9 cellular contexts compared by ENCODE assay signal in genomic region chr22:32050678-32051515, GRCh38. TPM values are rescaled to one million over a fixed set of nuclear protein-coding genes. Genes with fewer than 3 reads are reported as not detected.
DNase-seq lines count a peak whose midpoint lies in the region; ATAC-seq and TF ChIP-seq lines count a peak whose summit lies in the region.
"Had no signal": no experiment of that assay in that cellular context is flagged by ENCODE, and none has a peak within 500 bp of the region (broad histone marks: within the 10 kb centered on the region; RNA-seq: fewer than 3 reads in every experiment).

No MANE protein-coding gene starts in this region.

- no peak overlapping the region for H3K4me2 ChIP-seq in H9 (ENCODE audit: insufficient read depth, insufficient read length, low read length)

- H3K9me3 ChIP-seq in H9 (ENCODE audit: control insufficient read depth, low read depth, low read length) (no peaks in the 10 kb centered on the region), RWPE2 (ENCODE audit: severe bottlenecking) (no peaks in the 10 kb centered on the region)

- H3K4me1 Mint-ChIP-seq in H9 = peaks cover 11 to 16% of the 10 kb centered on the region in 2 experiments; a peak in 3 of 4 replicates
- H3K4me1 Mint-ChIP-seq in activated naive CD8-positive, alpha-beta T cell treated with anti-CD3 and anti-CD28 coated beads, Interleukin-2, amount 10 ng/mL, durations not matched to agents 7 days and 5 days = peaks cover 9% of the 10 kb centered on the region
- H3K4me1 Mint-ChIP-seq in stimulated activated effector memory CD8-positive, alpha-beta T cell treated with anti-CD3 and anti-CD28 coated beads, Interleukin-12 subunit alpha, Interleukin-12 subunit beta, amount 100 ng/mL, for 72 hours = peaks cover 13% of the 10 kb centered on the region

- no peak overlapping the region for H3K27ac Mint-ChIP-seq in H9
- H3K27ac Mint-ChIP-seq in activated naive CD8-positive, alpha-beta T cell treated with anti-CD3 and anti-CD28 coated beads, Interleukin-2, amount 10 ng/mL, durations not matched to agents 7 days and 5 days = peak overlapping the region; percentile 31
- peak overlapping the region; percentile 60 for H3K27ac Mint-ChIP-seq in stimulated activated effector memory CD8-positive, alpha-beta T cell treated with anti-CD3 and anti-CD28 coated beads, Interleukin-12 subunit alpha, Interleukin-12 subunit beta, amount 100 ng/mL, for 72 hours

- H3K79me1 ChIP-seq in H9 (ENCODE audit: insufficient read depth, low read depth, low read length, poor library complexity, severe bottlenecking) = no peaks in the 10 kb centered on the region

- H3K56ac ChIP-seq in H9 (ENCODE audit: insufficient read length, low read depth, low read length) = no peak overlapping the region

- H3K79me2 ChIP-seq in H9 (ENCODE audit: insufficient read depth, low read length) = no peaks in the 10 kb centered on the region

- no peak overlapping the region for H4K91ac ChIP-seq in H9 (ENCODE audit: insufficient read length, low read depth, low read length)

- DNase-seq in AG04449 (ENCODE audit: low read depth, low spot score) (peak; percentile 63), H9 (peak; percentile 50), RWPE2 (ENCODE audit: low spot score) (peak; percentile 88), kidney epithelial cell (ENCODE audit: low read depth) (peak; percentile 81), medulla oblongata (ENCODE audit: extremely low spot score) (no peak), foreskin melanocyte (no peak)
- peak; percentile 61 for DNase-seq in activated naive CD8-positive, alpha-beta T cell treated with anti-CD3 and anti-CD28 coated beads, Interleukin-2, amount 10 ng/mL, durations not matched to agents 7 days and 5 days
- peak; percentile 26 to 82 for DNase-seq in stimulated activated effector memory CD8-positive, alpha-beta T cell treated with anti-CD3 and anti-CD28 coated beads, Interleukin-12 subunit alpha, Interleukin-12 subunit beta, amount 100 ng/mL, for 72 hours (ENCODE audit: low spot score in 2 of 2)

- peak overlapping the region; percentile 15 for H2AFZ ChIP-seq in H9 (ENCODE audit: low read length)

- 0 out of 2 replicates have a peak overlapping the region, but pooled peaks have one; percentile 26 for H3K14ac ChIP-seq in H9 (ENCODE audit: insufficient read depth, low read length)

- H3K36me3 ChIP-seq in RWPE2 (ENCODE audit: low read depth) = no peaks in the 10 kb centered on the region
- H3K36me3 ChIP-seq in kidney epithelial cell (ENCODE audit: control insufficient read depth, insufficient read depth, low read length) = no peaks in the 10 kb centered on the region

- no peaks in the 10 kb centered on the region for H4K20me1 ChIP-seq in H9 (ENCODE audit: control insufficient read depth, insufficient read depth, insufficient read length)

- no CpG with 5 or more reads among the region's 5 CpGs for WGBS in H9 (ENCODE audit: extremely low coverage, insufficient read length, low lambda C conversion rate)

- H3K4me1 ChIP-seq in H9 (ENCODE audit: insufficient read depth, low read length) = no peaks in the 10 kb centered on the region
- peaks cover 12% of the 10 kb centered on the region for H3K4me1 ChIP-seq in RWPE2 (ENCODE audit: insufficient read depth, poor library complexity, severe bottlenecking)

- POLR2A ChIA-PET in AG04449 (lab: Yijun Ruan, JAX) = interaction anchor here (0.8 kb wide), 1 partner anchor 56 kb away, joined by 3 read pairs; no protein-coding TSS in a partner anchor
- POLR2A ChIA-PET in activated naive CD8-positive, alpha-beta T cell treated with anti-CD3 and anti-CD28 coated beads, Interleukin-2, amount 10 ng/mL, durations not matched to agents 7 days and 5 days (lab: Charles Lee) = no interaction called here

- TF ChIP-seq CTCF in AG04449 (IDR thresholded peaks at IDR 0.05; ENCODE audit: insufficient read depth, low read length, missing control alignments) (no peak), H9 (conservative IDR thresholded peaks at IDR 0.05) (no peak), RWPE2 (IDR thresholded peaks at IDR 0.05; ENCODE audit: poor library complexity, severe bottlenecking) (no peak), kidney epithelial cell (IDR thresholded peaks at IDR 0.05; ENCODE audit: insufficient read depth, low read length, poor library complexity, severe bottlenecking) (no peak)

- H2AK5ac ChIP-seq in H9 (ENCODE audit: insufficient read length, low read length) = no peak overlapping the region

- no peak overlapping the region for H2BK15ac ChIP-seq in H9 (ENCODE audit: low read depth, low read length)

- H3K18ac ChIP-seq in H9 (ENCODE audit: insufficient read length, low read depth, low read length) = no peak overlapping the region

- no peak overlapping the region for H2BK20ac ChIP-seq in H9 (ENCODE audit: low read depth, low read length, poor library complexity, severe bottlenecking)

- no peak overlapping the region for H3T11ph ChIP-seq in H9 (ENCODE audit: low read length)

- no peak overlapping the region for H2BK120ac ChIP-seq in H9 (ENCODE audit: low read depth, low read length, poor library complexity, severe bottlenecking)

- no peak overlapping the region for H4K5ac ChIP-seq in H9 (ENCODE audit: insufficient read length, low read depth, low read length)

- H3K4ac ChIP-seq in H9 (ENCODE audit: low read depth, low read length) = no peak overlapping the region

- CTCF ChIA-PET in AG04449 (lab: Yijun Ruan, JAX) = interaction anchor here (0.9 to 1.1 kb wide), 4 partner anchors 8 to 215 kb away, joined by 3 read pairs; no protein-coding TSS in a partner anchor

- no peak overlapping the region for H3K23ac ChIP-seq in H9 (ENCODE audit: insufficient read length, low read depth, low read length)

- H3K9me3 Mint-ChIP-seq in H9 = no peaks in the 10 kb centered on the region
- no peaks in the 10 kb centered on the region for H3K9me3 Mint-ChIP-seq in activated naive CD8-positive, alpha-beta T cell treated with anti-CD3 and anti-CD28 coated beads, Interleukin-2, amount 10 ng/mL, durations not matched to agents 7 days and 5 days
- H3K9me3 Mint-ChIP-seq in stimulated activated effector memory CD8-positive, alpha-beta T cell treated with anti-CD3 and anti-CD28 coated beads, Interleukin-12 subunit alpha, Interleukin-12 subunit beta, amount 100 ng/mL, for 72 hours = no peaks in the 10 kb centered on the region

- no peak overlapping the region for H3K9ac ChIP-seq in H9 (ENCODE audit: extremely low read depth, insufficient read length, low read length)

- peaks cover 70% of the 10 kb centered on the region for H3K27me3 Mint-ChIP-seq in H9 (ENCODE audit: low read depth)
- H3K27me3 Mint-ChIP-seq in activated naive CD8-positive, alpha-beta T cell treated with anti-CD3 and anti-CD28 coated beads, Interleukin-2, amount 10 ng/mL, durations not matched to agents 7 days and 5 days = peaks cover 55% of the 10 kb centered on the region

- H3K4me3 Mint-ChIP-seq in H9 = no peak overlapping the region
- peak overlapping the region; percentile 24 for H3K4me3 Mint-ChIP-seq in activated naive CD8-positive, alpha-beta T cell treated with anti-CD3 and anti-CD28 coated beads, Interleukin-2, amount 10 ng/mL, durations not matched to agents 7 days and 5 days
- H3K4me3 Mint-ChIP-seq in stimulated activated effector memory CD8-positive, alpha-beta T cell treated with anti-CD3 and anti-CD28 coated beads, Interleukin-12 subunit alpha, Interleukin-12 subunit beta, amount 100 ng/mL, for 72 hours = no peak overlapping the region

- H3K4me3 ChIP-seq in AG04449 (ENCODE audit: low read depth, low read length) = no peak overlapping the region
- H3K4me3 ChIP-seq in RWPE2 (ENCODE audit: severe bottlenecking) = no peak overlapping the region
- H3K4me3 ChIP-seq in kidney epithelial cell (ENCODE audit: low read depth, low read length) = no peak overlapping the region
- H3K4me3 ChIP-seq: dorsolateral prefrontal cortex had no signal

- H3K27ac ChIP-seq in H9 (ENCODE audit: insufficient read length, low read depth, low read length) (no peak overlapping the region), RWPE2 (ENCODE audit: poor library complexity, severe bottlenecking) (peak overlapping the region; percentile 57)
- H3K27ac ChIP-seq: dorsolateral prefrontal cortex had no signal

- peak; percentile 97 for ATAC-seq in RWPE2 (ENCODE audit: low read depth)
- ATAC-seq in activated naive CD8-positive, alpha-beta T cell treated with anti-CD3 and anti-CD28 coated beads, Interleukin-2, amount 10 ng/mL, durations not matched to agents 7 days and 5 days (ENCODE audit: low read depth) = peak; percentile 88
- peak; percentile 97 for ATAC-seq in stimulated activated effector memory CD8-positive, alpha-beta T cell treated with anti-CD3 and anti-CD28 coated beads, Interleukin-12 subunit alpha, Interleukin-12 subunit beta, amount 100 ng/mL, for 72 hours

- no peak overlapping the region for H4K8ac ChIP-seq in H9 (replicated peaks; ENCODE audit: insufficient read length, low read depth, low read length)

- no peak overlapping the region for H2BK5ac ChIP-seq in H9 (ENCODE audit: insufficient read length, low read length)

- no peak overlapping the region for H2BK12ac ChIP-seq in H9 (ENCODE audit: insufficient read length, low read depth, low read length)

- H3K27me3 ChIP-seq in H9 (ENCODE audit: insufficient read depth, low read length) = no peaks in the 10 kb centered on the region
- H3K27me3 ChIP-seq in RWPE2 (ENCODE audit: insufficient read depth, poor library complexity, severe bottlenecking) = no peaks in the 10 kb centered on the region
- H3K27me3 ChIP-seq in kidney epithelial cell (ENCODE audit: control insufficient read depth, insufficient read depth, low read length) = no peaks in the 10 kb centered on the region

- no peaks in the 10 kb centered on the region; a peak in 1 of 7 replicates for H3K36me3 Mint-ChIP-seq in H9 (ENCODE audit: insufficient read depth in 1 of 3, low read depth in 3 of 3)
- H3K36me3 Mint-ChIP-seq in activated naive CD8-positive, alpha-beta T cell treated with anti-CD3 and anti-CD28 coated beads, Interleukin-2, amount 10 ng/mL, durations not matched to agents 7 days and 5 days = no peaks in the 10 kb centered on the region
- peaks cover 9% of the 10 kb centered on the region for H3K36me3 Mint-ChIP-seq in stimulated activated effector memory CD8-positive, alpha-beta T cell treated with anti-CD3 and anti-CD28 coated beads, Interleukin-12 subunit alpha, Interleukin-12 subunit beta, amount 100 ng/mL, for 72 hours

- H3K23me2 ChIP-seq in H9 (ENCODE audit: insufficient read length, low read depth, low read length, poor library complexity, severe bottlenecking) = no peaks in the 10 kb centered on the region

RNA-seq across cellular contexts. Expression of gene SLC5A1, which starts 7.8 kb away (rescaled TPM):
- total RNA-seq in H9 (2021) = not detected in 2 replicates
- not detected for total RNA-seq in activated naive CD8-positive, alpha-beta T cell treated with anti-CD3 and anti-CD28 coated beads, Interleukin-2, amount 10 ng/mL, durations not matched to agents 7 days and 5 days
- 0.38 and 0.55 TPM in 2 replicates for total RNA-seq in kidney epithelial cell

Comparison
In these comparisons a context has a peak if more than half of its experiments do, and no peak if none do; other contexts are left out.
1. DNase-seq: peak in AG04449 (single experiment), H9 (single experiment), RWPE2 (single experiment), activated naive CD8-positive, alpha-beta T cell treated with anti-CD3 and anti-CD28 coated beads, Interleukin-2, amount 10 ng/mL, durations not matched to agents 7 days and 5 days (single experiment), kidney epithelial cell (single experiment) and stimulated activated effector memory CD8-positive, alpha-beta T cell treated with anti-CD3 and anti-CD28 coated beads, Interleukin-12 subunit alpha, Interleukin-12 subunit beta, amount 100 ng/mL, for 72 hours (2 of 2); none in medulla oblongata (single experiment) and foreskin melanocyte (single experiment).
2. H3K27ac Mint-ChIP-seq: peak in activated naive CD8-positive, alpha-beta T cell treated with anti-CD3 and anti-CD28 coated beads, Interleukin-2, amount 10 ng/mL, durations not matched to agents 7 days and 5 days (single experiment) and stimulated activated effector memory CD8-positive, alpha-beta T cell treated with anti-CD3 and anti-CD28 coated beads, Interleukin-12 subunit alpha, Interleukin-12 subunit beta, amount 100 ng/mL, for 72 hours (single experiment); none in H9 (0 of 3).
3. Peak in every context shown above with its lines, with median percentiles within 50 percentile points of each other: ATAC-seq.